1 cellular context compared by ENCODE assay signal in the genomic region with DNA sequence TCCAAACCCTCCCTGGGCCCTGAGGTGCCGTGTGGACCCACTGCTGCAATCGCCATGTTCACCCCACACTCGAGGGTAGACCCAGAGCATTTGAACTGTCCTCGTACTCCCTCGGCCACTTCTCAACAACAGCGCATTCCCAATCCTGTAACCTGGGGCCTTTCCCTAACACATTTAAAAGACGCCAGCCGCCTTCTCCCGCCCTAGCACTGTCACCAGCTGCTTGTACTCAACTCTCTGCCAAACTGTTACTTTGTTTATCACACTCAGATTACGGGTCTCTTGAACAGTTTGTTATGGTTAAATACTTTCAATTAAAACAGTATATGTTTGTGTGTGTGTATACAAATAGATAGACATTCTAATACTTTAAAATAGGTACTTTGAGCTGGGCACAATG.
TF ChIP-seq lines count a peak whose summit lies in the region.

No MANE protein-coding gene starts in this region.

TF ChIP-seq in SK-N-SH, 30 proteins besides CTCF, POLR2A, EP300 and RAD21 (continued from another document):
- TF ChIP-seq, protein P1, sequence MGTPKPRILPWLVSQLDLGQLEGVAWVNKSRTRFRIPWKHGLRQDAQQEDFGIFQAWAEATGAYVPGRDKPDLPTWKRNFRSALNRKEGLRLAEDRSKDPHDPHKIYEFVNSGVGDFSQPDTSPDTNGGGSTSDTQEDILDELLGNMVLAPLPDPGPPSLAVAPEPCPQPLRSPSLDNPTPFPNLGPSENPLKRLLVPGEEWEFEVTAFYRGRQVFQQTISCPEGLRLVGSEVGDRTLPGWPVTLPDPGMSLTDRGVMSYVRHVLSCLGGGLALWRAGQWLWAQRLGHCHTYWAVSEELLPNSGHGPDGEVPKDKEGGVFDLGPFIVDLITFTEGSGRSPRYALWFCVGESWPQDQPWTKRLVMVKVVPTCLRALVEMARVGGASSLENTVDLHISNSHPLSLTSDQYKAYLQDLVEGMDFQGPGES (IDR thresholded peaks at IDR 0.05; ENCODE audit: low read depth, low read length) = no peak
- TF ChIP-seq RCOR1 (IDR thresholded peaks at IDR 0.05; ENCODE audit: low read length) (no peak), ELF1 (IDR thresholded peaks at IDR 0.05) (no peak), FOSL2 (IDR thresholded peaks at IDR 0.05; ENCODE audit: borderline replicate concordance, low read depth) (no peak), JUND (IDR thresholded peaks at IDR 0.05) (no peak), POLR2AphosphoS5 (IDR thresholded peaks at IDR 0.05; ENCODE audit: low read depth, low read length) (no peak), FOXM1 (IDR thresholded peaks at IDR 0.05; ENCODE audit: low read depth) (no peak), FOXJ3 (CRISPR knock-in tag; IDR thresholded peaks at IDR 0.05) (no peak), CHD2 (IDR thresholded peaks at IDR 0.05; ENCODE audit: low read length, partially characterized antibody) (no peak), SIN3A (IDR thresholded peaks at IDR 0.05; ENCODE audit: borderline replicate concordance, low read depth, low read length) (no peak), REST (IDR thresholded peaks at IDR 0.05; ENCODE audit: low read depth, low read length) (no peak)
- TF ChIP-seq, protein P2, sequence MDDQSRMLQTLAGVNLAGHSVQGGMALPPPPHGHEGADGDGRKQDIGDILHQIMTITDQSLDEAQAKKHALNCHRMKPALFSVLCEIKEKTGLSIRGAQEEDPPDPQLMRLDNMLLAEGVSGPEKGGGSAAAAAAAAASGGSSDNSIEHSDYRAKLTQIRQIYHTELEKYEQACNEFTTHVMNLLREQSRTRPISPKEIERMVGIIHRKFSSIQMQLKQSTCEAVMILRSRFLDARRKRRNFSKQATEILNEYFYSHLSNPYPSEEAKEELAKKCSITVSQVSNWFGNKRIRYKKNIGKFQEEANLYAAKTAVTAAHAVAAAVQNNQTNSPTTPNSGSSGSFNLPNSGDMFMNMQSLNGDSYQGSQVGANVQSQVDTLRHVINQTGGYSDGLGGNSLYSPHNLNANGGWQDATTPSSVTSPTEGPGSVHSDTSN (IDR thresholded peaks at IDR 0.05) = no peak
